In the genomic region with DNA sequence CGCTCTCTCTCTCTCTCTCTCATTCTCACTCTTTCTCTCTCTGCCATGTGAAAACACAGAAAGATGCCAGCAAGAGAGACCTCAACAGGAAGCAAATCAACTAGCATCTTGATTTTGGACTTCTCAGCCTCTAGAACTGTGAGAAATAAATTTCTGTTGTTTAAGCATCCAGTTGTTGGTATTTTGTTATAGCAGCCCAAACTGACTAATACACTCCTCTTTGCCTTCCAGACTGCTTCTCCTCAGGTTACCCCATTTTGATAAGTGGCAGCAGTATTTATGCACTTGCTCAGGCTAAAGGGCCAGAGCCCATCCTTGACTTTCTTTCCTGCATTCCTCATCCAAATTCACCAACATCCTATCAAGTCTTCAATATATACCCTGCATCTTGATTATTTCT, we compare ENCODE assay signal across 28 cellular contexts.
"Had no signal": no experiment of that assay in that cellular context is flagged by ENCODE, and none has a peak within 500 bp of the region (broad histone marks: within the 10 kb centered on the region; RNA-seq: fewer than 3 reads in every experiment).

No MANE protein-coding gene starts in this region.

- H3K4me3 ChIP-seq: colonic mucosa, coronary artery, dorsolateral prefrontal cortex, esophagus muscularis mucosa, esophagus squamous epithelium, gastrocnemius medialis, gastroesophageal sphincter, heart left ventricle, heart right ventricle had no signal

- ATAC-seq: effector memory CD8-positive, alpha-beta T cell; esophagus mucosa; foreskin keratinocyte; gastrocnemius medialis; gastroesophageal sphincter; heart left ventricle; heart right ventricle had no signal

- DNase-seq: colonic mucosa; cortex of kidney; dermis blood vessel endothelial cell; dorsolateral prefrontal cortex; effector CD4-positive, alpha-beta T cell; effector CD8-positive, alpha-beta T cell; effector memory CD4-positive, alpha-beta T cell; effector memory CD8-positive, alpha-beta T cell; endodermal cell; erythroblast; esophagus squamous epithelium; foreskin fibroblast; foreskin keratinocyte; foreskin melanocyte; gastrocnemius medialis; glutamatergic neuron; head of caudate nucleus; heart left ventricle; heart right ventricle had no signal

- H3K9me3 ChIP-seq: colonic mucosa, esophagus muscularis mucosa, esophagus squamous epithelium, gastrocnemius medialis, gastroesophageal sphincter, heart left ventricle had no signal

- H3K36me3 ChIP-seq: colonic mucosa, esophagus muscularis mucosa, esophagus squamous epithelium, gastrocnemius medialis, gastroesophageal sphincter, heart left ventricle, heart right ventricle had no signal

- H3K27ac ChIP-seq: colonic mucosa, coronary artery, dorsolateral prefrontal cortex, epithelial cell of prostate, esophagus muscularis mucosa, esophagus squamous epithelium, foreskin keratinocyte, gastrocnemius medialis, gastroesophageal sphincter, heart left ventricle, heart right ventricle had no signal

- H3K27me3 ChIP-seq: colonic mucosa, dorsolateral prefrontal cortex, esophagus muscularis mucosa, esophagus squamous epithelium, foreskin keratinocyte, gastrocnemius medialis, gastroesophageal sphincter, heart left ventricle, heart right ventricle had no signal

- FAIRE-seq: colon, endometrium, endothelial cell of umbilical vein, frontal cortex had no signal

- H3K4me1 ChIP-seq: colonic mucosa, esophagus muscularis mucosa, esophagus squamous epithelium, foreskin keratinocyte, gastrocnemius medialis, gastroesophageal sphincter, heart left ventricle, heart right ventricle had no signal
